ENCODE assay signal across 16 cellular contexts in the genomic region with DNA sequence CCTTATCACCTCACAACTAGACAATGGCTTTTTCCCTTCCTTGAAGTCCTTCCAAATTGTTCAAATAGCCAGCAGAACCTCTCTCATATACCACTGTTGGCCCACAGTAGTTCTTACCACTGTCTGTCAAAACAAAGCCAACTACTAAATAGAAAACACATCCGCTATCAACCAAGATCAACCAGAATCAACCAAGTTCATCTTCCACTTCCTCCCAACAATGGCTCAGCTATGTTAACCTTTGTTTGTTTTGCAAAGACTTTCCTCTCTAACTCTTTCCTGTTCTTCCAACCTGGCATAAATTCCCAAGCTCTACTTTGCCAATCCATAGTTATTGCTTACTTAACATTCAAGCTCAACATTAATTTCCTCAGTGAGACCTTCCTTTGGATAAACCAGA.
"Had no signal": no experiment of that assay in that cellular context is flagged by ENCODE, and none has a peak within 500 bp of the region (broad histone marks: within the 10 kb centered on the region; RNA-seq: fewer than 3 reads in every experiment).

No MANE protein-coding gene starts in this region.

- H3K36me3 ChIP-seq: cardiac muscle cell, heart left ventricle, left lung, pancreas, thoracic aorta, upper lobe of left lung, WERI-Rb-1 had no signal

- ATAC-seq: gastrocnemius medialis; left lung; pancreas; sciatic nerve; stimulated activated memory B cell treated with anti-CD40 and anti-IgM and Interleukin-4, amounts not matched to agents 10 μg/mL and 1 μg/mL and 100 μg/mL, for 72 hours had no signal

- FAIRE-seq: pancreas had no signal

- H3K4me3 Mint-ChIP-seq: activated naive CD8-positive, alpha-beta T cell; dendritic cell treated with granulocyte-macrophage colony-stimulating factor and Interleukin-4, amounts not matched to agents 40 ng/mL and 50 ng/mL, for 4 days; stimulated activated memory B cell treated with anti-CD40 and anti-IgM and Interleukin-4, amounts not matched to agents 10 μg/mL and 1 μg/mL and 100 μg/mL, for 72 hours had no signal

- H3K9me3 Mint-ChIP-seq: dendritic cell treated with granulocyte-macrophage colony-stimulating factor and Interleukin-4, amounts not matched to agents 40 ng/mL and 50 ng/mL, for 4 days; stimulated activated memory B cell treated with anti-CD40 and anti-IgM and Interleukin-4, amounts not matched to agents 10 μg/mL and 1 μg/mL and 100 μg/mL, for 72 hours had no signal

- H3K27ac ChIP-seq: cardiac muscle cell, gastrocnemius medialis, heart left ventricle, left lung, pancreas, thoracic aorta, upper lobe of left lung, WERI-Rb-1 had no signal

- H3K27me3 ChIP-seq: cardiac muscle cell, gastrocnemius medialis, heart left ventricle, left lung, pancreas, upper lobe of left lung had no signal

- H3K4me3 ChIP-seq: cardiac muscle cell, gastrocnemius medialis, heart left ventricle, left lung, pancreas, thoracic aorta, upper lobe of left lung had no signal

- DNase-seq: activated CD4-positive, alpha-beta T cell treated with anti-CD3 and anti-CD28 coated beads for 1 hour; activated gamma-delta T cell treated with Interleukin-2 at 50 U/mL for 16 hours; amygdala; gastrocnemius medialis; heart left ventricle; left lung; pancreas; stimulated activated CD4-positive, alpha-beta T cell treated with anti-CD3 and anti-CD28 coated beads, Interleukin-4, amount 100 ng/mL, for 24 hours; upper lobe of left lung; WERI-Rb-1 had no signal

- H3K27ac Mint-ChIP-seq: activated naive CD8-positive, alpha-beta T cell; dendritic cell treated with granulocyte-macrophage colony-stimulating factor and Interleukin-4, amounts not matched to agents 40 ng/mL and 50 ng/mL, for 4 days; stimulated activated memory B cell treated with anti-CD40 and anti-IgM and Interleukin-4, amounts not matched to agents 10 μg/mL and 1 μg/mL and 100 μg/mL, for 72 hours had no signal

- H3K27me3 Mint-ChIP-seq: activated naive CD8-positive, alpha-beta T cell; dendritic cell treated with granulocyte-macrophage colony-stimulating factor and Interleukin-4, amounts not matched to agents 40 ng/mL and 50 ng/mL, for 4 days; stimulated activated memory B cell treated with anti-CD40 and anti-IgM and Interleukin-4, amounts not matched to agents 10 μg/mL and 1 μg/mL and 100 μg/mL, for 72 hours had no signal

- H3K9me3 ChIP-seq: gastrocnemius medialis, heart left ventricle, left lung, pancreas, thoracic aorta, upper lobe of left lung had no signal
